In the genomic region with DNA sequence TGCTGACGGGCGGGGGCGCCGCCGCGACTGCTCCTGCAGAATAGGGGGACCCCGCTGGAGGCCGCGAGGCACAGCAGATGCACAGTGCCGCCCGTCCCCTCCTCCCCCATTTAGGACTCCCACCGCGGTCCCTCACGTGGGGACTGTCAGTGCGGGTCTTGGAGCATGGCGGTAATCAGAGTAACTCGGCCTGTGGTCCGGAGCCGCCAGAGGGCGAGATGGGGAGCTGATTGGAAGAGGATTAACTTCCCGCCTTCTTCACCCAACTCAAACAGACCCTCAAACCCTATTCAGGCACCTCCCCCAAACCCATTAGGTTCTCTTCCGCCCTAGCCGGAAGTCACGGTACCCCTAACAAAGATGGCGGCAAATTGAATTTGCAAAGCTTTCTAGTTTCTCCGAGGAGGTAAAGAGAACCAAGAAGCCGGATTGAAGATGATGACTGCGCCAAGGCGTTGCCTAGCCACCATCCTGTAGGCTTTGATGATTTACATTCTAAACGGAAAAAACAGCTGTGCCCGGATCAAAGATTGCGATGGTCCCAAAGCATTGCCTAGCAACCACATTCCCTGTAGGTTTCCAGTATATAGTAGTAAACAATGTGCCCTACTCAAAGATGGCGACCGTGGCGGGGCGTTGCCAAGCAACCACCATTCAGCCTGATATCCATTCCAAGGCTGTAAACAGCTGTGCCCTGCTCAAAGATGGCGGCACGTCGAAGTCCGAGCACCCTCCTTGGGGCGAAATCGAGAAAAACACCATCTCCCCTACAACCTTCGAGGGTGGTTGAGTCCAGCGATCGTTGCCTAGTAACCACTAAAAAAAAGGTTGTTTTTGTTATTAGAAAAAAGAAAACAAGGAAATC, we compare ENCODE assay signal across 1 cellular context.
TF ChIP-seq lines count a peak whose summit lies in the region.

A gene with protein sequence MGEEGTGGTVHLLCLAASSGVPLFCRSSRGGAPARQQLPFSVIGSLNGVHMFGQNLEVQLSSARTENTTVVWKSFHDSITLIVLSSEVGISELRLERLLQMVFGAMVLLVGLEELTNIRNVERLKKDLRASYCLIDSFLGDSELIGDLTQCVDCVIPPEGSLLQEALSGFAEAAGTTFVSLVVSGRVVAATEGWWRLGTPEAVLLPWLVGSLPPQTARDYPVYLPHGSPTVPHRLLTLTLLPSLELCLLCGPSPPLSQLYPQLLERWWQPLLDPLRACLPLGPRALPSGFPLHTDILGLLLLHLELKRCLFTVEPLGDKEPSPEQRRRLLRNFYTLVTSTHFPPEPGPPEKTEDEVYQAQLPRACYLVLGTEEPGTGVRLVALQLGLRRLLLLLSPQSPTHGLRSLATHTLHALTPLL (minus strand): TSS at position 296 of the 865 bp plus-strand sequence. CDS start 186 bp downstream, at position 110.

TF ChIP-seq in K562, 482 proteins besides CTCF, POLR2A, EP300 and RAD21 (continued from another document and continues in another):
- TF ChIP-seq, protein P1, sequence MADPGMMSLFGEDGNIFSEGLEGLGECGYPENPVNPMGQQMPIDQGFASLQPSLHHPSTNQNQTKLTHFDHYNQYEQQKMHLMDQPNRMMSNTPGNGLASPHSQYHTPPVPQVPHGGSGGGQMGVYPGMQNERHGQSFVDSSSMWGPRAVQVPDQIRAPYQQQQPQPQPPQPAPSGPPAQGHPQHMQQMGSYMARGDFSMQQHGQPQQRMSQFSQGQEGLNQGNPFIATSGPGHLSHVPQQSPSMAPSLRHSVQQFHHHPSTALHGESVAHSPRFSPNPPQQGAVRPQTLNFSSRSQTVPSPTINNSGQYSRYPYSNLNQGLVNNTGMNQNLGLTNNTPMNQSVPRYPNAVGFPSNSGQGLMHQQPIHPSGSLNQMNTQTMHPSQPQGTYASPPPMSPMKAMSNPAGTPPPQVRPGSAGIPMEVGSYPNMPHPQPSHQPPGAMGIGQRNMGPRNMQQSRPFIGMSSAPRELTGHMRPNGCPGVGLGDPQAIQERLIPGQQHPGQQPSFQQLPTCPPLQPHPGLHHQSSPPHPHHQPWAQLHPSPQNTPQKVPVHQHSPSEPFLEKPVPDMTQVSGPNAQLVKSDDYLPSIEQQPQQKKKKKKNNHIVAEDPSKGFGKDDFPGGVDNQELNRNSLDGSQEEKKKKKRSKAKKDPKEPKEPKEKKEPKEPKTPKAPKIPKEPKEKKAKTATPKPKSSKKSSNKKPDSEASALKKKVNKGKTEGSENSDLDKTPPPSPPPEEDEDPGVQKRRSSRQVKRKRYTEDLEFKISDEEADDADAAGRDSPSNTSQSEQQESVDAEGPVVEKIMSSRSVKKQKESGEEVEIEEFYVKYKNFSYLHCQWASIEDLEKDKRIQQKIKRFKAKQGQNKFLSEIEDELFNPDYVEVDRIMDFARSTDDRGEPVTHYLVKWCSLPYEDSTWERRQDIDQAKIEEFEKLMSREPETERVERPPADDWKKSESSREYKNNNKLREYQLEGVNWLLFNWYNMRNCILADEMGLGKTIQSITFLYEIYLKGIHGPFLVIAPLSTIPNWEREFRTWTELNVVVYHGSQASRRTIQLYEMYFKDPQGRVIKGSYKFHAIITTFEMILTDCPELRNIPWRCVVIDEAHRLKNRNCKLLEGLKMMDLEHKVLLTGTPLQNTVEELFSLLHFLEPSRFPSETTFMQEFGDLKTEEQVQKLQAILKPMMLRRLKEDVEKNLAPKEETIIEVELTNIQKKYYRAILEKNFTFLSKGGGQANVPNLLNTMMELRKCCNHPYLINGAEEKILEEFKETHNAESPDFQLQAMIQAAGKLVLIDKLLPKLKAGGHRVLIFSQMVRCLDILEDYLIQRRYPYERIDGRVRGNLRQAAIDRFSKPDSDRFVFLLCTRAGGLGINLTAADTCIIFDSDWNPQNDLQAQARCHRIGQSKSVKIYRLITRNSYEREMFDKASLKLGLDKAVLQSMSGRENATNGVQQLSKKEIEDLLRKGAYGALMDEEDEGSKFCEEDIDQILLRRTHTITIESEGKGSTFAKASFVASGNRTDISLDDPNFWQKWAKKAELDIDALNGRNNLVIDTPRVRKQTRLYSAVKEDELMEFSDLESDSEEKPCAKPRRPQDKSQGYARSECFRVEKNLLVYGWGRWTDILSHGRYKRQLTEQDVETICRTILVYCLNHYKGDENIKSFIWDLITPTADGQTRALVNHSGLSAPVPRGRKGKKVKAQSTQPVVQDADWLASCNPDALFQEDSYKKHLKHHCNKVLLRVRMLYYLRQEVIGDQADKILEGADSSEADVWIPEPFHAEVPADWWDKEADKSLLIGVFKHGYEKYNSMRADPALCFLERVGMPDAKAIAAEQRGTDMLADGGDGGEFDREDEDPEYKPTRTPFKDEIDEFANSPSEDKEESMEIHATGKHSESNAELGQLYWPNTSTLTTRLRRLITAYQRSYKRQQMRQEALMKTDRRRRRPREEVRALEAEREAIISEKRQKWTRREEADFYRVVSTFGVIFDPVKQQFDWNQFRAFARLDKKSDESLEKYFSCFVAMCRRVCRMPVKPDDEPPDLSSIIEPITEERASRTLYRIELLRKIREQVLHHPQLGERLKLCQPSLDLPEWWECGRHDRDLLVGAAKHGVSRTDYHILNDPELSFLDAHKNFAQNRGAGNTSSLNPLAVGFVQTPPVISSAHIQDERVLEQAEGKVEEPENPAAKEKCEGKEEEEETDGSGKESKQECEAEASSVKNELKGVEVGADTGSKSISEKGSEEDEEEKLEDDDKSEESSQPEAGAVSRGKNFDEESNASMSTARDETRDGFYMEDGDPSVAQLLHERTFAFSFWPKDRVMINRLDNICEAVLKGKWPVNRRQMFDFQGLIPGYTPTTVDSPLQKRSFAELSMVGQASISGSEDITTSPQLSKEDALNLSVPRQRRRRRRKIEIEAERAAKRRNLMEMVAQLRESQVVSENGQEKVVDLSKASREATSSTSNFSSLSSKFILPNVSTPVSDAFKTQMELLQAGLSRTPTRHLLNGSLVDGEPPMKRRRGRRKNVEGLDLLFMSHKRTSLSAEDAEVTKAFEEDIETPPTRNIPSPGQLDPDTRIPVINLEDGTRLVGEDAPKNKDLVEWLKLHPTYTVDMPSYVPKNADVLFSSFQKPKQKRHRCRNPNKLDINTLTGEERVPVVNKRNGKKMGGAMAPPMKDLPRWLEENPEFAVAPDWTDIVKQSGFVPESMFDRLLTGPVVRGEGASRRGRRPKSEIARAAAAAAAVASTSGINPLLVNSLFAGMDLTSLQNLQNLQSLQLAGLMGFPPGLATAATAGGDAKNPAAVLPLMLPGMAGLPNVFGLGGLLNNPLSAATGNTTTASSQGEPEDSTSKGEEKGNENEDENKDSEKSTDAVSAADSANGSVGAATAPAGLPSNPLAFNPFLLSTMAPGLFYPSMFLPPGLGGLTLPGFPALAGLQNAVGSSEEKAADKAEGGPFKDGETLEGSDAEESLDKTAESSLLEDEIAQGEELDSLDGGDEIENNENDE (IDR thresholded peaks at IDR 0.05; ENCODE audit: low read depth, low read length): no peak
- TF ChIP-seq, protein P2, sequence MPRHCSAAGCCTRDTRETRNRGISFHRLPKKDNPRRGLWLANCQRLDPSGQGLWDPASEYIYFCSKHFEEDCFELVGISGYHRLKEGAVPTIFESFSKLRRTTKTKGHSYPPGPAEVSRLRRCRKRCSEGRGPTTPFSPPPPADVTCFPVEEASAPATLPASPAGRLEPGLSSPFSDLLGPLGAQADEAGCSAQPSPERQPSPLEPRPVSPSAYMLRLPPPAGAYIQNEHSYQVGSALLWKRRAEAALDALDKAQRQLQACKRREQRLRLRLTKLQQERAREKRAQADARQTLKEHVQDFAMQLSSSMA (CRISPR knock-in tag; IDR thresholded peaks at IDR 0.05): no peak
- TF ChIP-seq ZNF764 (CRISPR knock-in tag; IDR thresholded peaks at IDR 0.05; ENCODE audit: low read depth): no peak
- TF ChIP-seq HDAC1 (IDR thresholded peaks at IDR 0.05): no peak
- TF ChIP-seq TAF15 (IDR thresholded peaks at IDR 0.05; ENCODE audit: low read depth, low read length): no peak
- TF ChIP-seq, protein P3, sequence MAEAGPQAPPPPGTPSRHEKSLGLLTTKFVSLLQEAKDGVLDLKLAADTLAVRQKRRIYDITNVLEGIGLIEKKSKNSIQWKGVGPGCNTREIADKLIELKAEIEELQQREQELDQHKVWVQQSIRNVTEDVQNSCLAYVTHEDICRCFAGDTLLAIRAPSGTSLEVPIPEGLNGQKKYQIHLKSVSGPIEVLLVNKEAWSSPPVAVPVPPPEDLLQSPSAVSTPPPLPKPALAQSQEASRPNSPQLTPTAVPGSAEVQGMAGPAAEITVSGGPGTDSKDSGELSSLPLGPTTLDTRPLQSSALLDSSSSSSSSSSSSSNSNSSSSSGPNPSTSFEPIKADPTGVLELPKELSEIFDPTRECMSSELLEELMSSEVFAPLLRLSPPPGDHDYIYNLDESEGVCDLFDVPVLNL (CRISPR knock-in tag; IDR thresholded peaks at IDR 0.05; ENCODE audit: low read depth): no peak
- TF ChIP-seq MCM5 (IDR thresholded peaks at IDR 0.05; ENCODE audit: low read depth): no peak
- no peak for TF ChIP-seq NUFIP1 (IDR thresholded peaks at IDR 0.05; ENCODE audit: partially characterized antibody)
- no peak for TF ChIP-seq ZNF354B (CRISPR knock-in tag; IDR thresholded peaks at IDR 0.05)
- TF ChIP-seq ZNF224 (CRISPR knock-in tag; IDR thresholded peaks at IDR 0.05): no peak
- no peak for TF ChIP-seq EWSR1 (IDR thresholded peaks at IDR 0.05; ENCODE audit: borderline replicate concordance, low read depth, partially characterized antibody)
- TF ChIP-seq ELF2 (CRISPR knock-in tag; IDR thresholded peaks at IDR 0.05): no peak
- no peak for TF ChIP-seq ZNF121 (CRISPR knock-in tag; conservative IDR thresholded peaks at IDR 0.05)
- no peak for TF ChIP-seq ZNF197 (CRISPR knock-in tag; IDR thresholded peaks at IDR 0.05; ENCODE audit: low read depth)
- no peak; the same call in 1 of the 2 replicates for TF ChIP-seq CHD2 (IDR thresholded peaks at IDR 0.05; ENCODE audit: low read depth, low read length)
- TF ChIP-seq POLR3A (IDR thresholded peaks at IDR 0.05; ENCODE audit: borderline replicate concordance, extremely low read depth, insufficient read depth, insufficient read length): no peak
- TF ChIP-seq, protein P4, sequence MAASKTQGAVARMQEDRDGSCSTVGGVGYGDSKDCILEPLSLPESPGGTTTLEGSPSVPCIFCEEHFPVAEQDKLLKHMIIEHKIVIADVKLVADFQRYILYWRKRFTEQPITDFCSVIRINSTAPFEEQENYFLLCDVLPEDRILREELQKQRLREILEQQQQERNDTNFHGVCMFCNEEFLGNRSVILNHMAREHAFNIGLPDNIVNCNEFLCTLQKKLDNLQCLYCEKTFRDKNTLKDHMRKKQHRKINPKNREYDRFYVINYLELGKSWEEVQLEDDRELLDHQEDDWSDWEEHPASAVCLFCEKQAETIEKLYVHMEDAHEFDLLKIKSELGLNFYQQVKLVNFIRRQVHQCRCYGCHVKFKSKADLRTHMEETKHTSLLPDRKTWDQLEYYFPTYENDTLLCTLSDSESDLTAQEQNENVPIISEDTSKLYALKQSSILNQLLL (CRISPR knock-in tag; IDR thresholded peaks at IDR 0.05; ENCODE audit: borderline replicate concordance): no peak
- no peak for TF ChIP-seq SNRNP70 (optimal IDR thresholded peaks at IDR 0.05; ENCODE audit: low read depth, low read length)
- no peak for TF ChIP-seq HDAC2 (IDR thresholded peaks at IDR 0.05)
- TF ChIP-seq STAT5A (IDR thresholded peaks at IDR 0.05; ENCODE audit: borderline replicate concordance, low read length): no peak
- TF ChIP-seq KDM1A (IDR thresholded peaks at IDR 0.05): no peak
- TF ChIP-seq TGIF2 (CRISPR knock-in tag; IDR thresholded peaks at IDR 0.05): no peak
- no peak for TF ChIP-seq PRPF4 (IDR thresholded peaks at IDR 0.05; ENCODE audit: insufficient read depth, low read depth, low read length, poor library complexity, severe bottlenecking)
- TF ChIP-seq, protein P5, sequence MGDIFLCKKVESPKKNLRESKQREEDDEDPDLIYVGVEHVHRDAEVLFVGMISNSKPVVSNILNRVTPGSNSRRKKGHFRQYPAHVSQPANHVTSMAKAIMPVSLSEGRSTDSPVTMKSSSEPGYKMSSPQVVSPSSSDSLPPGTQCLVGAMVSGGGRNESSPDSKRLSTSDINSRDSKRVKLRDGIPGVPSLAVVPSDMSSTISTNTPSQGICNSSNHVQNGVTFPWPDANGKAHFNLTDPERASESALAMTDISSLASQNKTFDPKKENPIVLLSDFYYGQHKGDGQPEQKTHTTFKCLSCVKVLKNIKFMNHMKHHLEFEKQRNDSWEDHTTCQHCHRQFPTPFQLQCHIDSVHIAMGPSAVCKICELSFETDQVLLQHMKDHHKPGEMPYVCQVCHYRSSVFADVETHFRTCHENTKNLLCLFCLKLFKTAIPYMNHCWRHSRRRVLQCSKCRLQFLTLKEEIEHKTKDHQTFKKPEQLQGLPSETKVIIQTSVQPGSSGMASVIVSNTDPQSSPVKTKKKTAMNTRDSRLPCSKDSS (IDR thresholded peaks at IDR 0.05; ENCODE audit: low read depth, partially characterized antibody): no peak
- TF ChIP-seq ZC3H4 (CRISPR knock-in tag; IDR thresholded peaks at IDR 0.05; ENCODE audit: borderline replicate concordance): no peak
- no peak for TF ChIP-seq ZNF79 (CRISPR knock-in tag; IDR thresholded peaks at IDR 0.05; ENCODE audit: low read depth)
- TF ChIP-seq, protein P6, sequence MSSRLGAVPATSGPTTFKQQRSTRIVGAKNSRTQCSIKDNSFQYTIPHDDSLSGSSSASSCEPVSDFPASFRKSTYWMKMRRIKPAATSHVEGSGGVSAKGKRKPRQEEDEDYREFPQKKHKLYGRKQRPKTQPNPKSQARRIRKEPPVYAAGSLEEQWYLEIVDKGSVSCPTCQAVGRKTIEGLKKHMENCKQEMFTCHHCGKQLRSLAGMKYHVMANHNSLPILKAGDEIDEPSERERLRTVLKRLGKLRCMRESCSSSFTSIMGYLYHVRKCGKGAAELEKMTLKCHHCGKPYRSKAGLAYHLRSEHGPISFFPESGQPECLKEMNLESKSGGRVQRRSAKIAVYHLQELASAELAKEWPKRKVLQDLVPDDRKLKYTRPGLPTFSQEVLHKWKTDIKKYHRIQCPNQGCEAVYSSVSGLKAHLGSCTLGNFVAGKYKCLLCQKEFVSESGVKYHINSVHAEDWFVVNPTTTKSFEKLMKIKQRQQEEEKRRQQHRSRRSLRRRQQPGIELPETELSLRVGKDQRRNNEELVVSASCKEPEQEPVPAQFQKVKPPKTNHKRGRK (tag; IDR thresholded peaks at IDR 0.05): no peak
- no peak for TF ChIP-seq FOS (IDR thresholded peaks at IDR 0.05; ENCODE audit: extremely low read depth, insufficient read length)
- TF ChIP-seq IFI16 (CRISPR knock-in tag; IDR thresholded peaks at IDR 0.05): no peak
- TF ChIP-seq, protein P7, sequence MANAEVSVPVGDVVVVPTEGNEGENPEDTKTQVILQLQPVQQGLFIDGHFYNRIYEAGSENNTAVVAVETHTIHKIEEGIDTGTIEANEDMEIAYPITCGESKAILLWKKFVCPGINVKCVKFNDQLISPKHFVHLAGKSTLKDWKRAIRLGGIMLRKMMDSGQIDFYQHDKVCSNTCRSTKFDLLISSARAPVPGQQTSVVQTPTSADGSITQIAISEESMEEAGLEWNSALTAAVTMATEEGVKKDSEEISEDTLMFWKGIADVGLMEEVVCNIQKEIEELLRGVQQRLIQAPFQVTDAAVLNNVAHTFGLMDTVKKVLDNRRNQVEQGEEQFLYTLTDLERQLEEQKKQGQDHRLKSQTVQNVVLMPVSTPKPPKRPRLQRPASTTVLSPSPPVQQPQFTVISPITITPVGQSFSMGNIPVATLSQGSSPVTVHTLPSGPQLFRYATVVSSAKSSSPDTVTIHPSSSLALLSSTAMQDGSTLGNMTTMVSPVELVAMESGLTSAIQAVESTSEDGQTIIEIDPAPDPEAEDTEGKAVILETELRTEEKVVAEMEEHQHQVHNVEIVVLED (CRISPR knock-in tag; IDR thresholded peaks at IDR 0.05): no peak
- TF ChIP-seq TFAM (CRISPR knock-in tag; conservative IDR thresholded peaks at IDR 0.05): no peak
- no peak for TF ChIP-seq U2AF2 (optimal IDR thresholded peaks at IDR 0.05; ENCODE audit: low read depth, low read length)
- TF ChIP-seq SIRT6 (IDR thresholded peaks at IDR 0.05; ENCODE audit: low read depth, low read length): no peak
- no peak for TF ChIP-seq MTF1 (CRISPR knock-in tag; IDR thresholded peaks at IDR 0.05; ENCODE audit: borderline replicate concordance)
- peak; percentile 29; the same call in 1 of the 2 replicates for TF ChIP-seq MYC (IDR thresholded peaks at IDR 0.05; ENCODE audit: low read depth, low read length)
- TF ChIP-seq MYC (CRISPR knock-in tag; IDR thresholded peaks at IDR 0.05; ENCODE audit: borderline replicate concordance, low read depth): no peak
- TF ChIP-seq CHD1 (IDR thresholded peaks at IDR 0.05; ENCODE audit: low read length): no peak
- TF ChIP-seq ZFP1 (CRISPR knock-in tag; IDR thresholded peaks at IDR 0.05): no peak
